Comparison of ENCODE assay signal across 26 cellular contexts in genomic region chr14:54549862-54550261, GRCh38. TPM values are rescaled to one million over a fixed set of nuclear protein-coding genes. Genes with fewer than 3 reads are reported as not detected.
DNase-seq lines count a peak whose midpoint lies in the region; ATAC-seq and TF ChIP-seq lines count a peak whose summit lies in the region.
"Had no signal": no experiment of that assay in that cellular context is flagged by ENCODE, and none has a peak within 500 bp of the region (broad histone marks: within the 10 kb centered on the region; RNA-seq: fewer than 3 reads in every experiment).

No MANE protein-coding gene starts in this region.

- H3K27me3 Mint-ChIP-seq in endothelial cell (ENCODE audit: unreplicated experiment), result peaks cover 2% of the 10 kb centered on the region

- TF ChIP-seq CTCF in HEK293 (tag by site-specific recombination; IDR thresholded peaks at IDR 0.05), result no peak
- no peak for TF ChIP-seq CTCF in endothelial cell (IDR thresholded peaks at IDR 0.05; ENCODE audit: unreplicated experiment)

- no peak overlapping the region for H3K4ac ChIP-seq in mesenchymal stem cell (ENCODE audit: low read depth in 1 of 2, low read length in 2 of 2)

- H3K9me3 Mint-ChIP-seq in endothelial cell (ENCODE audit: unreplicated experiment), result no peaks in the 10 kb centered on the region
- H3K9me3 Mint-ChIP-seq: activated naive CD4-positive, alpha-beta T cell treated with anti-CD3 and anti-CD28 coated beads, Interleukin-2, amount 10 ng/mL, durations not matched to agents 7 days and 5 days; mesothelial cell of epicardium; nephron progenitor cell had no signal

- no peaks in the 10 kb centered on the region for H3K27me3 ChIP-seq in mesenchymal stem cell (ENCODE audit: control insufficient read depth in 1 of 2, insufficient read depth in 1 of 2, low read length in 2 of 2)
- H3K27me3 ChIP-seq: testis had no signal

- no peak overlapping the region for H3K14ac ChIP-seq in mesenchymal stem cell (ENCODE audit: low read length in 2 of 2)

- WGBS in mesenchymal stem cell, result 80% methylated on average over 2 of the region's 3 CpGs

- H3K36me3 ChIP-seq in HEK293 (ENCODE audit: control insufficient read depth in 2 of 2, insufficient read depth in 1 of 2, low read length in 2 of 2) (no peaks in the 10 kb centered on the region; a peak in 1 of 3 replicates), mesenchymal stem cell (ENCODE audit: control insufficient read depth in 1 of 2, insufficient read depth in 2 of 2, low read depth in 1 of 2, low read length in 2 of 2) (no peaks in the 10 kb centered on the region)

- H2BK15ac ChIP-seq in mesenchymal stem cell (ENCODE audit: low read depth, poor library complexity, severe bottlenecking), result no peak overlapping the region

- DNase-seq in RKO (ENCODE audit: low spot score), result peak; percentile 15
- peak; percentile 19 for DNase-seq in endothelial cell (ENCODE audit: low spot score)
- peak; percentile 42 for DNase-seq in mesenchymal stem cell
- DNase-seq in DMS153 treated with DMSO at 0.1 percent for 48 hours (lab: John Stamatoyannopoulos, UW; ENCODE audit: unreplicated experiment), result no peak
- no peak for DNase-seq in left colon
- DNase-seq: activated CD4-positive, alpha-beta T cell treated with anti-CD3 and anti-CD28 coated beads for 48 hours; activated naive CD4-positive, alpha-beta T cell treated with anti-CD3 and anti-CD28 coated beads, Interleukin-2, amount 10 ng/mL, durations not matched to agents 7 days and 5 days; anterior cingulate cortex; CD4-positive, alpha-beta memory T cell; DMS 273 treated with DMSO at 0.1 percent for 48 hours; effector CD4-positive, alpha-beta T cell; GDM1; H7; KG1; left cardiac atrium; NCI-H1048; NCI-H187; NCI-H774; nephron progenitor cell; stimulated activated CD4-positive, alpha-beta T cell treated with anti-CD3 and anti-CD28 coated beads, Interleukin-1b, Interleukin-23, amount 100 ng/mL, for 48 hours; T-helper 1 cell; testis had no signal

- H4K91ac ChIP-seq in mesenchymal stem cell (ENCODE audit: low read length), result no peak overlapping the region

- H3K4me3 ChIP-seq in HEK293 (ENCODE audit: low read depth, low read length), result no peak overlapping the region
- no peak overlapping the region for H3K4me3 ChIP-seq in mesenchymal stem cell (ENCODE audit: insufficient read depth in 1 of 2, low read depth in 1 of 2, low read length in 2 of 2)
- H3K4me3 ChIP-seq: testis had no signal

- no peak overlapping the region for H2AFZ ChIP-seq in mesenchymal stem cell (ENCODE audit: low read depth, low read length)
- H2AFZ ChIP-seq: parathyroid adenoma had no signal

- no peak overlapping the region for H2BK12ac ChIP-seq in mesenchymal stem cell (ENCODE audit: low read length in 2 of 2)

- no peak overlapping the region for H3K4me3 Mint-ChIP-seq in endothelial cell (ENCODE audit: unreplicated experiment)
- H3K4me3 Mint-ChIP-seq: activated naive CD4-positive, alpha-beta T cell treated with anti-CD3 and anti-CD28 coated beads, Interleukin-2, amount 10 ng/mL, durations not matched to agents 7 days and 5 days; CD4-positive, alpha-beta memory T cell; mesothelial cell of epicardium; nephron progenitor cell had no signal

- intact Hi-C loops in left colon (cut with DNase I, micrococcal nuclease), result no loop called here

- H3K23ac ChIP-seq in mesenchymal stem cell (ENCODE audit: low read length in 2 of 2), result no peak overlapping the region

- ATAC-seq in HG03159 (IDR thresholded peaks at IDR 0.05; ENCODE audit: unreplicated experiment), result no peak
- ATAC-seq in left colon, result no peak
- ATAC-seq: left cardiac atrium had no signal

- H3K27ac ChIP-seq in HEK293 (ENCODE audit: extremely low read depth, low read depth, low read length) (no peak overlapping the region), mesenchymal stem cell (ENCODE audit: low read length, poor library complexity, severe bottlenecking) (no peak overlapping the region)
- H3K27ac ChIP-seq: parathyroid adenoma, testis had no signal

- H3K4me1 ChIP-seq in HEK293 (ENCODE audit: control insufficient read depth, insufficient read depth, low read length) (no peaks in the 10 kb centered on the region), mesenchymal stem cell (ENCODE audit: control insufficient read depth, insufficient read depth, low read depth, low read length) (no peaks in the 10 kb centered on the region)
- H3K4me1 ChIP-seq: parathyroid adenoma, testis had no signal

- H3K36me3 Mint-ChIP-seq in endothelial cell (ENCODE audit: low read depth, unreplicated experiment), result peaks cover 9% of the 10 kb centered on the region
- H3K36me3 Mint-ChIP-seq: activated naive CD4-positive, alpha-beta T cell treated with anti-CD3 and anti-CD28 coated beads, Interleukin-2, amount 10 ng/mL, durations not matched to agents 7 days and 5 days; CD4-positive, alpha-beta memory T cell; mesothelial cell of epicardium had no signal

- H2AK5ac ChIP-seq in mesenchymal stem cell (ENCODE audit: low read length, severe bottlenecking), result no peak overlapping the region

- H3K27ac Mint-ChIP-seq in endothelial cell (ENCODE audit: unreplicated experiment), result peak overlapping the region; percentile 79
- H3K27ac Mint-ChIP-seq: activated naive CD4-positive, alpha-beta T cell treated with anti-CD3 and anti-CD28 coated beads, Interleukin-2, amount 10 ng/mL, durations not matched to agents 7 days and 5 days; CD4-positive, alpha-beta memory T cell; mesothelial cell of epicardium; nephron progenitor cell had no signal

- H3K9ac ChIP-seq in mesenchymal stem cell (ENCODE audit: low read length), result no peak overlapping the region
- H3K9ac ChIP-seq: parathyroid adenoma had no signal

- H4K8ac ChIP-seq in mesenchymal stem cell (ENCODE audit: low read length), result no peak overlapping the region

- peaks cover 32% of the 10 kb centered on the region for H3K4me1 Mint-ChIP-seq in endothelial cell (ENCODE audit: unreplicated experiment)
- H3K4me1 Mint-ChIP-seq: activated naive CD4-positive, alpha-beta T cell treated with anti-CD3 and anti-CD28 coated beads, Interleukin-2, amount 10 ng/mL, durations not matched to agents 7 days and 5 days; CD4-positive, alpha-beta memory T cell; mesothelial cell of epicardium; nephron progenitor cell had no signal

- H2BK120ac ChIP-seq in mesenchymal stem cell (ENCODE audit: low read depth, low read length), result no peak overlapping the region

- H3K79me1 ChIP-seq in mesenchymal stem cell (replicated peaks; ENCODE audit: low read length, poor library complexity, severe bottlenecking), result no peaks in the 10 kb centered on the region

- POLR2A ChIA-PET in HEK293 (lab: Yijun Ruan, JAX), result no interaction called here

- no peak overlapping the region for H3K4me2 ChIP-seq in mesenchymal stem cell (ENCODE audit: low read length, poor library complexity, severe bottlenecking)

- H2BK5ac ChIP-seq in mesenchymal stem cell (ENCODE audit: low read depth, low read length, poor library complexity, severe bottlenecking), result no peak overlapping the region

- CTCF ChIA-PET in HEK293 (lab: Yijun Ruan, JAX), result interaction anchor here (2.0 to 2.5 kb wide), 2 partner anchors 14 to 224 kb away, joined by 6 to 8 read pairs; no protein-coding TSS in a partner anchor

- no peak overlapping the region for H3K18ac ChIP-seq in mesenchymal stem cell (ENCODE audit: low read depth in 1 of 2, low read length in 2 of 2)

- H3K9me3 ChIP-seq in HEK293 (ENCODE audit: control insufficient read depth, insufficient read depth, low read depth, low read length) (no peaks in the 10 kb centered on the region), mesenchymal stem cell (ENCODE audit: control insufficient read depth, low read length) (no peaks in the 10 kb centered on the region)
- H3K9me3 ChIP-seq: testis had no signal

TF ChIP-seq in HEK293, 187 proteins besides CTCF, POLR2A, EP300 and RAD21:
- no peak for TF ChIP-seq OSR2 (tag by site-specific recombination; IDR thresholded peaks at IDR 0.05)
- TF ChIP-seq, protein P1, sequence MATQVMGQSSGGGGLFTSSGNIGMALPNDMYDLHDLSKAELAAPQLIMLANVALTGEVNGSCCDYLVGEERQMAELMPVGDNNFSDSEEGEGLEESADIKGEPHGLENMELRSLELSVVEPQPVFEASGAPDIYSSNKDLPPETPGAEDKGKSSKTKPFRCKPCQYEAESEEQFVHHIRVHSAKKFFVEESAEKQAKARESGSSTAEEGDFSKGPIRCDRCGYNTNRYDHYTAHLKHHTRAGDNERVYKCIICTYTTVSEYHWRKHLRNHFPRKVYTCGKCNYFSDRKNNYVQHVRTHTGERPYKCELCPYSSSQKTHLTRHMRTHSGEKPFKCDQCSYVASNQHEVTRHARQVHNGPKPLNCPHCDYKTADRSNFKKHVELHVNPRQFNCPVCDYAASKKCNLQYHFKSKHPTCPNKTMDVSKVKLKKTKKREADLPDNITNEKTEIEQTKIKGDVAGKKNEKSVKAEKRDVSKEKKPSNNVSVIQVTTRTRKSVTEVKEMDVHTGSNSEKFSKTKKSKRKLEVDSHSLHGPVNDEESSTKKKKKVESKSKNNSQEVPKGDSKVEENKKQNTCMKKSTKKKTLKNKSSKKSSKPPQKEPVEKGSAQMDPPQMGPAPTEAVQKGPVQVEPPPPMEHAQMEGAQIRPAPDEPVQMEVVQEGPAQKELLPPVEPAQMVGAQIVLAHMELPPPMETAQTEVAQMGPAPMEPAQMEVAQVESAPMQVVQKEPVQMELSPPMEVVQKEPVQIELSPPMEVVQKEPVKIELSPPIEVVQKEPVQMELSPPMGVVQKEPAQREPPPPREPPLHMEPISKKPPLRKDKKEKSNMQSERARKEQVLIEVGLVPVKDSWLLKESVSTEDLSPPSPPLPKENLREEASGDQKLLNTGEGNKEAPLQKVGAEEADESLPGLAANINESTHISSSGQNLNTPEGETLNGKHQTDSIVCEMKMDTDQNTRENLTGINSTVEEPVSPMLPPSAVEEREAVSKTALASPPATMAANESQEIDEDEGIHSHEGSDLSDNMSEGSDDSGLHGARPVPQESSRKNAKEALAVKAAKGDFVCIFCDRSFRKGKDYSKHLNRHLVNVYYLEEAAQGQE (tag by site-specific recombination; IDR thresholded peaks at IDR 0.05), result peak; percentile 92

RNA-seq across cellular contexts. Expression of gene SAMD4A, which starts 17.1 kb away (rescaled TPM):
- total RNA-seq in endothelial cell (ENCODE audit: unreplicated experiment) (9.2 TPM), left colon (10 to 100 TPM; 11.2 to 26.2 TPM)
- polyA plus RNA-seq in mesenchymal stem cell (2013, experiment 1 of 2), result 21.1 TPM
- polyA plus RNA-seq in mesenchymal stem cell (2013, experiment 2 of 2), result 21.2 TPM

RNA-seq across cellular contexts. Expression of gene CGRRF1, which starts 40.2 kb away (rescaled TPM):
- 31.1 TPM for total RNA-seq in endothelial cell (ENCODE audit: unreplicated experiment)
- 13.6 TPM for polyA plus RNA-seq in mesenchymal stem cell (2013, experiment 1 of 2)
- 14.4 TPM for polyA plus RNA-seq in mesenchymal stem cell (2013, experiment 2 of 2)
- total RNA-seq in left colon, result 10 to 100 TPM; 11.6 to 22.5 TPM

Comparison
In these comparisons a context has a peak if more than half of its experiments do, and no peak if none do; other contexts are left out.
1. DNase-seq: peak in RKO (single experiment), endothelial cell (single experiment) and mesenchymal stem cell (single experiment); none in DMS153 treated with DMSO at 0.1 percent for 48 hours (single experiment) and left colon (0 of 2).